ENCODE assay signal across 9 cellular contexts in the genomic region with DNA sequence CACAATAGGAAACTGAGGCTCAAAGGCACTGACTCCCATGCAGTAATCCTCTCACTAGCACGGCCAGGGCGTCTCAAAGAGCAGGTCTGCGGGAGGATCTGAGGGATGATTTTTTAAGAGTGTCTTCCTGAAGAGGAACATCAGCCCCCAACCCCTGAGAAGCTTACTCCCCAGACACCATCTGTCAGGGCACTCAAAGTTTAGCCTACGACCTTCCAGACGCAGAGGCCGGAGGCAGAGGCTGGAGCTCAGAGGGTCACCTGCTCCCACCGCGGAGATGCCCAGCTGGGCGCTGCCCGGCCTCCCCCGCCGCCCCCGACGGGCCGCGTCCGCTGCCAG. TPM values are rescaled to one million over a fixed set of nuclear protein-coding genes. Genes with fewer than 3 reads are reported as not detected.
DNase-seq lines count a peak whose midpoint lies in the region; ATAC-seq and TF ChIP-seq lines count a peak whose summit lies in the region.
"Had no signal": no experiment of that assay in that cellular context is flagged by ENCODE, and none has a peak within 500 bp of the region (broad histone marks: within the 10 kb centered on the region; RNA-seq: fewer than 3 reads in every experiment).

No MANE protein-coding gene starts in this region.

- H3K36me3 ChIP-seq in cardiac muscle cell: peaks cover 8% of the 10 kb centered on the region

- H3K9me3 ChIP-seq in cardiac muscle cell (ENCODE audit: low read depth): no peaks in the 10 kb centered on the region

- H3K27ac Mint-ChIP-seq in memory B cell (peak overlapping the region; percentile 60), type B pancreatic cell (no peak overlapping the region)

- peak overlapping the region; percentile 75 for H3K4me3 Mint-ChIP-seq in memory B cell
- H3K4me3 Mint-ChIP-seq in type B pancreatic cell: peak overlapping the region; percentile 81

- H3K4me3 ChIP-seq in cardiac muscle cell (peak overlapping the region; percentile 86), astrocyte of the spinal cord (ENCODE audit: low read depth, low read length) (peak overlapping the region; percentile 50)

- H3K36me3 Mint-ChIP-seq in memory B cell (peaks cover 9% of the 10 kb centered on the region), type B pancreatic cell (peaks cover 7% of the 10 kb centered on the region)

- H3K4me1 Mint-ChIP-seq in memory B cell: peaks cover 23% of the 10 kb centered on the region
- peaks cover 22% of the 10 kb centered on the region for H3K4me1 Mint-ChIP-seq in type B pancreatic cell (ENCODE audit: unreplicated experiment)

- TF ChIP-seq CTCF in cardiac muscle cell (IDR thresholded peaks at IDR 0.05; ENCODE audit: low read depth, low read length) (no peak), astrocyte of the spinal cord (IDR thresholded peaks at IDR 0.05; ENCODE audit: low read depth, low read length) (no peak), type B pancreatic cell (conservative IDR thresholded peaks at IDR 0.05) (no peak)

- H3K27me3 ChIP-seq in cardiac muscle cell: no peaks in the 10 kb centered on the region

- intact Hi-C loops in Right ventricle myocardium superior (cut with DNase I): no loop called here

- no peak overlapping the region for H3K27ac ChIP-seq in cardiac muscle cell

- no peaks in the 10 kb centered on the region for H3K27me3 Mint-ChIP-seq in memory B cell
- H3K27me3 Mint-ChIP-seq in type B pancreatic cell: peaks cover 5% of the 10 kb centered on the region

- ATAC-seq in Right ventricle myocardium superior (ENCODE audit: poor library complexity) (no peak), memory B cell (ENCODE audit: low read depth) (no peak), HG03520 (IDR thresholded peaks at IDR 0.05; ENCODE audit: unreplicated experiment) (no peak), GM21529 (IDR thresholded peaks at IDR 0.05; ENCODE audit: unreplicated experiment) (no peak)

- in situ Hi-C loops in astrocyte of the spinal cord (cut with HindIII; ENCODE audit: low sequenced_read_pairs): no loop called here

- DNase-seq in cardiac muscle cell (ENCODE audit: low read depth in 1 of 2, low spot score in 1 of 2): no peak
- DNase-seq in Right ventricle myocardium superior: no peak
- no peak for DNase-seq in astrocyte of the spinal cord (ENCODE audit: low read depth, low spot score)
- DNase-seq in memory B cell (ENCODE audit: low spot score in 2 of 2): no peak
- DNase-seq in type B pancreatic cell (ENCODE audit: extremely low spot score, unreplicated experiment): no peak
- no peak for DNase-seq in NCI-H1436 (lab: John Stamatoyannopoulos, UW)
- DNase-seq: KG1 had no signal

- H3K4me1 ChIP-seq in cardiac muscle cell (ENCODE audit: low read depth): peaks cover 10% of the 10 kb centered on the region

- H3K9me3 Mint-ChIP-seq in memory B cell (no peaks in the 10 kb centered on the region), type B pancreatic cell (no peaks in the 10 kb centered on the region)

RNA-seq across cellular contexts. Expression of gene ZNF777, which starts 1.7 kb away (rescaled TPM):
- 16.0 and 19.5 TPM in 2 replicates for total RNA-seq in cardiac muscle cell
- polyA plus RNA-seq in cardiac muscle cell: 17.6 and 20.0 TPM in 2 replicates
- 6.6 TPM for total RNA-seq in Right ventricle myocardium superior
- 17.4 and 17.6 TPM in 2 replicates for total RNA-seq in type B pancreatic cell (ENCODE audit: low replicate concordance)

RNA-seq across cellular contexts. Expression of gene ZNF746, which starts 38.4 kb away (rescaled TPM):
- total RNA-seq in cardiac muscle cell: 28.3 and 32.9 TPM in 2 replicates
- polyA plus RNA-seq in cardiac muscle cell: 19.7 and 21.8 TPM in 2 replicates
- total RNA-seq in Right ventricle myocardium superior: 6.7 TPM
- 20.2 and 20.4 TPM in 2 replicates for total RNA-seq in type B pancreatic cell (ENCODE audit: low replicate concordance)
